In genomic region chr17:10311131-10311530, GRCh38 we compare ENCODE assay signal across 30 cellular contexts.
"Had no signal": no experiment of that assay in that cellular context is flagged by ENCODE, and none has a peak within 500 bp of the region (broad histone marks: within the 10 kb centered on the region; RNA-seq: fewer than 3 reads in every experiment).

No MANE protein-coding gene starts in this region.

- H3K4me3 ChIP-seq: coronary artery, dorsolateral prefrontal cortex, esophagus squamous epithelium had no signal

- H3K27ac Mint-ChIP-seq: activated CD4-positive, alpha-beta memory T cell treated with anti-CD3 and anti-CD28 coated beads for 36 hours; activated CD4-positive, alpha-beta T cell treated with anti-CD3 and anti-CD28 coated beads for 36 hours; activated CD4-positive, alpha-beta T cell treated with anti-CD3 and anti-CD28 coated beads, Interleukin-2, amount 10 ng/mL, durations not matched to agents 24 days and 14 days; activated naive CD8-positive, alpha-beta T cell; activated T-cell treated with anti-CD3 and anti-CD28 coated beads, Interleukin-2, amount 50 U/mL, for 24 hours; activated T-helper 17 cell treated with anti-CD3 and anti-CD28 coated beads, Interleukin-2, amount 50 U/mL, for 72 hours; dendritic cell treated with granulocyte-macrophage colony-stimulating factor and Interleukin-4, amounts not matched to agents 40 ng/mL and 50 ng/mL, for 4 days; endodermal cell; T-helper 17 cell; T-helper 2 cell treated with Interferon-gamma antibody and Interleukin-4, amounts not matched to agents 5 μg/mL and 100 μg/mL, for 36 hours had no signal

- H3K27ac ChIP-seq: brain microvascular endothelial cell, coronary artery, dorsolateral prefrontal cortex, esophagus squamous epithelium had no signal

- H3K9me3 ChIP-seq: esophagus squamous epithelium had no signal

- H3K4me1 Mint-ChIP-seq: activated CD4-positive, alpha-beta T cell treated with anti-CD3 and anti-CD28 coated beads for 36 hours; activated CD4-positive, alpha-beta T cell treated with anti-CD3 and anti-CD28 coated beads, Interleukin-2, amount 10 ng/mL, durations not matched to agents 24 days and 14 days; activated T-helper 17 cell treated with anti-CD3 and anti-CD28 coated beads, Interleukin-2, amount 50 U/mL, for 72 hours; central memory CD8-positive, alpha-beta T cell; endodermal cell; T-helper 17 cell had no signal

- H3K27me3 ChIP-seq: brain microvascular endothelial cell, esophagus squamous epithelium had no signal

- H3K27me3 Mint-ChIP-seq: activated CD4-positive, alpha-beta T cell treated with anti-CD3 and anti-CD28 coated beads, Interleukin-2, amount 10 ng/mL, durations not matched to agents 24 days and 14 days had no signal

- ATAC-seq: activated CD4-positive, alpha-beta T cell treated with anti-CD3 and anti-CD28 coated beads for 36 hours; activated T-helper 17 cell treated with anti-CD3 and anti-CD28 coated beads, Interleukin-2, amount 50 U/mL, for 72 hours; T-helper 17 cell had no signal

- H3K36me3 ChIP-seq: brain microvascular endothelial cell, esophagus squamous epithelium had no signal

- H3K36me3 Mint-ChIP-seq: activated CD4-positive, alpha-beta memory T cell treated with anti-CD3 and anti-CD28 coated beads for 36 hours; activated naive CD8-positive, alpha-beta T cell had no signal

- DNase-seq: activated CD4-positive, alpha-beta memory T cell treated with anti-CD3 and anti-CD28 coated beads for 36 hours; activated CD4-positive, alpha-beta T cell treated with anti-CD3 and anti-CD28 coated beads for 36 hours; activated CD4-positive, alpha-beta T cell treated with anti-CD3 and anti-CD28 coated beads, Interleukin-2, amount 10 ng/mL, durations not matched to agents 24 days and 14 days; activated CD4-positive, CD25-positive, alpha-beta regulatory T cell; activated CD4-positive, CD25-positive, alpha-beta regulatory T cell treated with anti-CD3 and anti-CD28 coated beads, Interleukin-2, amount 50 U/mL, for 72 hours; activated CD8-positive, alpha-beta memory T cell treated with anti-CD3 and anti-CD28 coated beads, Interleukin-2, amount 50 U/mL, for 48 hours; activated effector memory CD4-positive, alpha-beta T cell treated with Interleukin-2 at 50 U/mL for 16 hours; activated gamma-delta T cell treated with Interleukin-2 at 50 U/mL for 16 hours; activated naive CD4-positive, alpha-beta T cell treated with anti-CD3 and anti-CD28 coated beads, Interleukin-2, amount 50 U/mL, for 16 hours; activated naive CD4-positive, alpha-beta T cell treated with Interleukin-2 at 50 U/mL for 16 hours; activated T-cell treated with anti-CD3 and anti-CD28 coated beads for 4 hours; activated T-cell treated with anti-CD3 and anti-CD28 coated beads, Interleukin-2, amount 50 U/mL, for 24 hours; amniotic stem cell; anterior cingulate cortex; brain microvascular endothelial cell; dorsolateral prefrontal cortex; effector memory CD4-positive, alpha-beta T cell; endodermal cell; erythroblast; esophagus squamous epithelium; head of caudate nucleus; hippocampal formation; T-helper 17 cell; T1000 had no signal

- H3K4me3 Mint-ChIP-seq: activated CD4-positive, alpha-beta memory T cell treated with anti-CD3 and anti-CD28 coated beads for 36 hours; activated CD4-positive, alpha-beta T cell treated with anti-CD3 and anti-CD28 coated beads for 36 hours; activated CD4-positive, alpha-beta T cell treated with anti-CD3 and anti-CD28 coated beads, Interleukin-2, amount 10 ng/mL, durations not matched to agents 24 days and 14 days; activated naive CD8-positive, alpha-beta T cell; activated T-cell treated with anti-CD3 and anti-CD28 coated beads, Interleukin-2, amount 50 U/mL, for 24 hours; activated T-helper 17 cell treated with anti-CD3 and anti-CD28 coated beads, Interleukin-2, amount 50 U/mL, for 72 hours; central memory CD8-positive, alpha-beta T cell; dendritic cell treated with granulocyte-macrophage colony-stimulating factor and Interleukin-4, amounts not matched to agents 40 ng/mL and 50 ng/mL, for 4 days; endodermal cell; T-helper 17 cell; T-helper 2 cell treated with Interferon-gamma antibody and Interleukin-4, amounts not matched to agents 5 μg/mL and 100 μg/mL, for 36 hours had no signal

- H3K9me3 Mint-ChIP-seq: activated CD4-positive, alpha-beta memory T cell treated with anti-CD3 and anti-CD28 coated beads for 36 hours; activated CD4-positive, alpha-beta T cell treated with anti-CD3 and anti-CD28 coated beads, Interleukin-2, amount 10 ng/mL, durations not matched to agents 24 days and 14 days; activated T-cell treated with anti-CD3 and anti-CD28 coated beads, Interleukin-2, amount 50 U/mL, for 24 hours; activated T-helper 17 cell treated with anti-CD3 and anti-CD28 coated beads, Interleukin-2, amount 50 U/mL, for 72 hours; central memory CD8-positive, alpha-beta T cell; dendritic cell treated with granulocyte-macrophage colony-stimulating factor and Interleukin-4, amounts not matched to agents 40 ng/mL and 50 ng/mL, for 4 days; endodermal cell; T-helper 2 cell treated with Interferon-gamma antibody and Interleukin-4, amounts not matched to agents 5 μg/mL and 100 μg/mL, for 36 hours had no signal
